ENCODE assay signal across 28 cellular contexts in genomic region chr14:103973354-103973753, GRCh38. TPM values are rescaled to one million over a fixed set of nuclear protein-coding genes. Genes with fewer than 3 reads are reported as not detected.
A peak's percentile ranks its signal among the peaks of the same experiment; 100 is the strongest.
DNase-seq lines count a peak whose midpoint lies in the region; ATAC-seq, FAIRE-seq and TF ChIP-seq lines count a peak whose summit lies in the region.
"Had no signal": no experiment of that assay in that cellular context is flagged by ENCODE, and none has a peak within 500 bp of the region (broad histone marks: within the 10 kb centered on the region; RNA-seq: fewer than 3 reads in every experiment).

No MANE protein-coding gene starts in this region.

- CTCF ChIA-PET in CD8-positive, alpha-beta memory T cell (lab: Charles Lee), result no interaction called here

- peaks cover 10% of the 10 kb centered on the region for H3K9me3 Mint-ChIP-seq in nephron progenitor cell
- no peaks in the 10 kb centered on the region for H3K9me3 Mint-ChIP-seq in CD8-positive, alpha-beta memory T cell
- H3K9me3 Mint-ChIP-seq: activated CD4-positive, alpha-beta T cell treated with anti-CD3 and anti-CD28 coated beads, Interleukin-2, amount 10 ng/mL, durations not matched to agents 7 days and 5 days; activated naive CD4-positive, alpha-beta T cell treated with anti-CD3 and anti-CD28 coated beads, Interleukin-2, amount 10 ng/mL, durations not matched to agents 7 days and 5 days; natural killer cell treated with Interleukin-12 subunit alpha and Interleukin-12 subunit beta and Interleukin-15 and Interleukin-18, amount 100 ng/mL, for 72 hours had no signal

- no peaks in the 10 kb centered on the region for H3K4me1 ChIP-seq in kidney (ENCODE audit: control insufficient read depth in 1 of 2, insufficient read depth in 1 of 2, low read depth in 1 of 2, low read length in 2 of 2)
- H3K4me1 ChIP-seq in osteoblast (ENCODE audit: insufficient read depth, low read length), result no peaks in the 10 kb centered on the region
- no peaks in the 10 kb centered on the region for H3K4me1 ChIP-seq in CD8-positive, alpha-beta memory T cell (ENCODE audit: insufficient read depth, low read length)
- H3K4me1 ChIP-seq: BLaER1, breast epithelium had no signal

- H3K9ac ChIP-seq in kidney (ENCODE audit: low read length in 2 of 2), result no peak overlapping the region
- H3K9ac ChIP-seq: BLaER1 had no signal

- no peak overlapping the region for H2AFZ ChIP-seq in osteoblast (ENCODE audit: low read length)

- peak overlapping the region; percentile 32 for H3K27ac Mint-ChIP-seq in nephron progenitor cell
- H3K27ac Mint-ChIP-seq in CD8-positive, alpha-beta memory T cell, result no peak overlapping the region
- H3K27ac Mint-ChIP-seq: activated CD4-positive, alpha-beta T cell treated with anti-CD3 and anti-CD28 coated beads, Interleukin-2, amount 10 ng/mL, durations not matched to agents 7 days and 5 days; activated naive CD4-positive, alpha-beta T cell treated with anti-CD3 and anti-CD28 coated beads, Interleukin-2, amount 10 ng/mL, durations not matched to agents 7 days and 5 days; endodermal cell; H9; mesothelial cell of epicardium; natural killer cell treated with Interleukin-12 subunit alpha and Interleukin-12 subunit beta and Interleukin-15 and Interleukin-18, amount 100 ng/mL, for 72 hours had no signal

- peaks cover 8% of the 10 kb centered on the region for H3K27me3 ChIP-seq in osteoblast (ENCODE audit: insufficient read depth, low read length)
- no peaks in the 10 kb centered on the region for H3K27me3 ChIP-seq in CD8-positive, alpha-beta memory T cell (ENCODE audit: insufficient read depth, low read length, poor library complexity, severe bottlenecking)
- H3K27me3 ChIP-seq: BLaER1, breast epithelium had no signal

- POLR2A ChIA-PET in CD8-positive, alpha-beta memory T cell (lab: Charles Lee), result no interaction called here

- H3K27ac ChIP-seq in kidney (ENCODE audit: low read depth in 2 of 2, low read length in 2 of 2), result no peak overlapping the region
- no peak overlapping the region for H3K27ac ChIP-seq in osteoblast (ENCODE audit: low read depth, low read length)
- no peak overlapping the region for H3K27ac ChIP-seq in CD8-positive, alpha-beta memory T cell (ENCODE audit: low read depth, low read length)
- H3K27ac ChIP-seq: BLaER1, breast epithelium had no signal

- no peak overlapping the region for H3K4me2 ChIP-seq in osteoblast (ENCODE audit: insufficient read depth, low read length)
- H3K4me2 ChIP-seq: BLaER1 had no signal

- H3K36me3 ChIP-seq in kidney (ENCODE audit: control insufficient read depth in 1 of 2, insufficient read depth in 2 of 2, low read length in 2 of 2) (no peaks in the 10 kb centered on the region), osteoblast (ENCODE audit: insufficient read depth, low read length) (no peaks in the 10 kb centered on the region)
- H3K36me3 ChIP-seq in CD8-positive, alpha-beta memory T cell (ENCODE audit: insufficient read depth, low read length), result no peaks in the 10 kb centered on the region
- H3K36me3 ChIP-seq: BLaER1, breast epithelium had no signal

- no peaks in the 10 kb centered on the region for H3K79me2 ChIP-seq in osteoblast (ENCODE audit: insufficient read depth, low read length)

- H3K36me3 Mint-ChIP-seq in nephron progenitor cell (ENCODE audit: low read depth), result no peaks in the 10 kb centered on the region
- no peaks in the 10 kb centered on the region for H3K36me3 Mint-ChIP-seq in CD8-positive, alpha-beta memory T cell
- H3K36me3 Mint-ChIP-seq: activated naive CD4-positive, alpha-beta T cell treated with anti-CD3 and anti-CD28 coated beads, Interleukin-2, amount 10 ng/mL, durations not matched to agents 7 days and 5 days; mesothelial cell of epicardium; natural killer cell treated with Interleukin-12 subunit alpha and Interleukin-12 subunit beta and Interleukin-15 and Interleukin-18, amount 100 ng/mL, for 72 hours had no signal

- H3K4me1 Mint-ChIP-seq in nephron progenitor cell, result peaks cover 19% of the 10 kb centered on the region
- H3K4me1 Mint-ChIP-seq in CD8-positive, alpha-beta memory T cell, result no peaks in the 10 kb centered on the region
- H3K4me1 Mint-ChIP-seq: activated CD4-positive, alpha-beta T cell treated with anti-CD3 and anti-CD28 coated beads, Interleukin-2, amount 10 ng/mL, durations not matched to agents 7 days and 5 days; activated naive CD4-positive, alpha-beta T cell treated with anti-CD3 and anti-CD28 coated beads, Interleukin-2, amount 10 ng/mL, durations not matched to agents 7 days and 5 days; mesothelial cell of epicardium had no signal

- peaks cover 6% of the 10 kb centered on the region for H3K27me3 Mint-ChIP-seq in nephron progenitor cell (ENCODE audit: low read depth, poor library complexity)
- peaks cover 7 to 21% of the 10 kb centered on the region in 2 donors for H3K27me3 Mint-ChIP-seq in CD8-positive, alpha-beta memory T cell

- no peak overlapping the region for H3K4me3 Mint-ChIP-seq in nephron progenitor cell
- H3K4me3 Mint-ChIP-seq in CD8-positive, alpha-beta memory T cell, result no peak overlapping the region
- H3K4me3 Mint-ChIP-seq: activated CD4-positive, alpha-beta T cell treated with anti-CD3 and anti-CD28 coated beads, Interleukin-2, amount 10 ng/mL, durations not matched to agents 7 days and 5 days; activated naive CD4-positive, alpha-beta T cell treated with anti-CD3 and anti-CD28 coated beads, Interleukin-2, amount 10 ng/mL, durations not matched to agents 7 days and 5 days; endodermal cell; H9; mesothelial cell of epicardium; natural killer cell treated with Interleukin-12 subunit alpha and Interleukin-12 subunit beta and Interleukin-15 and Interleukin-18, amount 100 ng/mL, for 72 hours had no signal

- no peak for TF ChIP-seq CTCF in kidney (IDR thresholded peaks at IDR 0.05; ENCODE audit: borderline replicate concordance, extremely low read depth, insufficient read depth)
- TF ChIP-seq CTCF in nephron progenitor cell (IDR thresholded peaks at IDR 0.05), result no peak
- no peak for TF ChIP-seq CTCF in osteoblast (IDR thresholded peaks at IDR 0.05; ENCODE audit: extremely low read depth, low read depth, low read length)

- DNase-seq in EL, result peak; percentile 3
- DNase-seq in RPMI8226, result peak; percentile 4
- DNase-seq in kidney, result peak; percentile 76
- peak; percentile 20 for DNase-seq in nephron progenitor cell
- no peak for DNase-seq in NCI-H524 (lab: John Stamatoyannopoulos, UW)
- DNase-seq in osteoblast (ENCODE audit: insufficient read length, low spot score, missing footprints), result no peak
- no peak for DNase-seq in CD8-positive, alpha-beta memory T cell
- DNase-seq: activated CD4-positive, alpha-beta T cell treated with anti-CD3 and anti-CD28 coated beads, Interleukin-2, amount 10 ng/mL, durations not matched to agents 7 days and 5 days; activated naive CD4-positive, alpha-beta T cell treated with anti-CD3 and anti-CD28 coated beads, Interleukin-2, amount 10 ng/mL, durations not matched to agents 7 days and 5 days; amygdala; cortex of kidney; DMS79 treated with DMSO at 0.1 percent for 48 hours; endodermal cell; H9; Karpas-422; NCI-H2171; NCI-H526; T-helper 2 cell; trophoblast cell had no signal

- ATAC-seq in GM19395 (IDR thresholded peaks at IDR 0.05; ENCODE audit: unreplicated experiment), result no peak
- ATAC-seq: GM12878 had no signal

- H3K4me3 ChIP-seq in kidney (ENCODE audit: low read length in 2 of 2) (no peak overlapping the region), osteoblast (ENCODE audit: insufficient read depth, low read length) (no peak overlapping the region)
- no peak overlapping the region for H3K4me3 ChIP-seq in CD8-positive, alpha-beta memory T cell (ENCODE audit: low read length)
- H3K4me3 ChIP-seq: BLaER1, breast epithelium, GM12878 had no signal

- H3K9me3 ChIP-seq in kidney (ENCODE audit: control insufficient read depth in 1 of 2, low read length in 2 of 2) (no peaks in the 10 kb centered on the region), osteoblast (ENCODE audit: low read depth, low read length) (no peaks in the 10 kb centered on the region)
- H3K9me3 ChIP-seq in CD8-positive, alpha-beta memory T cell (ENCODE audit: low read length), result no peaks in the 10 kb centered on the region
- H3K9me3 ChIP-seq: BLaER1, breast epithelium had no signal

- intact Hi-C loops in kidney (cut with DNase I), result no loop called here

- no peak for FAIRE-seq in kidney (lab: Jason Lieb, UNC)
- FAIRE-seq: GM12878, RCC 7860 had no signal

- no peaks in the 10 kb centered on the region for H4K20me1 ChIP-seq in osteoblast (ENCODE audit: insufficient read depth, low read length)
- H4K20me1 ChIP-seq: BLaER1 had no signal

RNA-seq across cellular contexts. Expression of gene RD3L, which starts 31.0 kb away (rescaled TPM):
- total RNA-seq in kidney (not detected), osteoblast (not detected in 2 replicates)
- polyA plus RNA-seq in kidney (ENCODE audit: insufficient read depth, low read depth, low replicate concordance), result not detected
- not detected for total RNA-seq in CD8-positive, alpha-beta memory T cell
- polyA plus RNA-seq in CD8-positive, alpha-beta memory T cell, result not detected
- total RNA-seq: A673; activated CD4-positive, alpha-beta T cell treated with anti-CD3 and anti-CD28 coated beads, Interleukin-2, amount 10 ng/mL, durations not matched to agents 7 days and 5 days; breast epithelium; endodermal cell; GM12878; H9; mesothelial cell of epicardium; natural killer cell treated with Interleukin-12 subunit alpha and Interleukin-12 subunit beta and Interleukin-15 and Interleukin-18, amount 100 ng/mL, for 72 hours; posterior vena cava had no signal
- polyA plus RNA-seq: GM12878 had no signal

RNA-seq across cellular contexts. Expression of gene TDRD9, which starts 45.1 kb away (rescaled TPM):
- total RNA-seq in kidney (6.6 TPM), osteoblast (0.29 and 1.1 TPM in 2 replicates)
- 1.6 TPM for polyA plus RNA-seq in kidney (ENCODE audit: insufficient read depth, low read depth, low replicate concordance)
- under 1 TPM; 0.44 to 0.46 TPM for total RNA-seq in CD8-positive, alpha-beta memory T cell
- polyA plus RNA-seq in CD8-positive, alpha-beta memory T cell, result 1.3 TPM
- total RNA-seq: A673, endodermal cell, GM12878, H9, mesothelial cell of epicardium had no signal

Comparison
In these comparisons a context has a peak if more than half of its experiments do, and no peak if none do; other contexts are left out.
1. DNase-seq: peak in EL (single experiment), RPMI8226 (single experiment), kidney (single experiment) and nephron progenitor cell (single experiment); none in NCI-H524 (0 of 2), osteoblast (single experiment) and CD8-positive, alpha-beta memory T cell (0 of 5).